1 cellular context compared by ENCODE assay signal in genomic region chr16:84952335-84953050, GRCh38.
TF ChIP-seq lines count a peak whose summit lies in the region.

No MANE protein-coding gene starts in this region.

TF ChIP-seq in K562, 482 proteins besides CTCF, POLR2A, EP300 and RAD21 (continued from another document and continues in another):
- 0 out of 2 replicates have a peak, but pooled peaks have one; percentile 12 for TF ChIP-seq ZNF609 (CRISPR knock-in tag; IDR thresholded peaks at IDR 0.05; ENCODE audit: borderline replicate concordance)
- TF ChIP-seq ARNT (IDR thresholded peaks at IDR 0.05) = peak in 1 of 2 experiments; percentile 77; a peak in 2 of 4 replicates
- TF ChIP-seq ZNF165 (CRISPR knock-in tag; IDR thresholded peaks at IDR 0.05; ENCODE audit: borderline replicate concordance) = 0 out of 2 replicates have a peak, but pooled peaks have one; percentile 8
- no peak for TF ChIP-seq PCBP2 (IDR thresholded peaks at IDR 0.05; ENCODE audit: low read depth, low read length, poor library complexity, severe bottlenecking)
- TF ChIP-seq JUND (IDR thresholded peaks at IDR 0.05; ENCODE audit: borderline replicate concordance, low read depth, low read length) = peak; percentile 78
- no peak; the same call in 1 of the 3 replicates for TF ChIP-seq JUND (tag; IDR thresholded peaks at IDR 0.05; ENCODE audit: borderline replicate concordance, low read depth, low read length)
- peak; percentile 92 for TF ChIP-seq SMARCC2 (IDR thresholded peaks at IDR 0.05; ENCODE audit: low read depth)
- no peak for TF ChIP-seq ZNF224 (CRISPR knock-in tag; IDR thresholded peaks at IDR 0.05)
- TF ChIP-seq SPI1 (IDR thresholded peaks at IDR 0.05; ENCODE audit: borderline replicate concordance, low read depth, low read length) = peak; percentile 9; the same call in 1 of the 2 replicates
- TF ChIP-seq, protein P1, sequence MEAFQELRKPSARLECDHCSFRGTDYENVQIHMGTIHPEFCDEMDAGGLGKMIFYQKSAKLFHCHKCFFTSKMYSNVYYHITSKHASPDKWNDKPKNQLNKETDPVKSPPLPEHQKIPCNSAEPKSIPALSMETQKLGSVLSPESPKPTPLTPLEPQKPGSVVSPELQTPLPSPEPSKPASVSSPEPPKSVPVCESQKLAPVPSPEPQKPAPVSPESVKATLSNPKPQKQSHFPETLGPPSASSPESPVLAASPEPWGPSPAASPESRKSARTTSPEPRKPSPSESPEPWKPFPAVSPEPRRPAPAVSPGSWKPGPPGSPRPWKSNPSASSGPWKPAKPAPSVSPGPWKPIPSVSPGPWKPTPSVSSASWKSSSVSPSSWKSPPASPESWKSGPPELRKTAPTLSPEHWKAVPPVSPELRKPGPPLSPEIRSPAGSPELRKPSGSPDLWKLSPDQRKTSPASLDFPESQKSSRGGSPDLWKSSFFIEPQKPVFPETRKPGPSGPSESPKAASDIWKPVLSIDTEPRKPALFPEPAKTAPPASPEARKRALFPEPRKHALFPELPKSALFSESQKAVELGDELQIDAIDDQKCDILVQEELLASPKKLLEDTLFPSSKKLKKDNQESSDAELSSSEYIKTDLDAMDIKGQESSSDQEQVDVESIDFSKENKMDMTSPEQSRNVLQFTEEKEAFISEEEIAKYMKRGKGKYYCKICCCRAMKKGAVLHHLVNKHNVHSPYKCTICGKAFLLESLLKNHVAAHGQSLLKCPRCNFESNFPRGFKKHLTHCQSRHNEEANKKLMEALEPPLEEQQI (IDR thresholded peaks at IDR 0.05) = no peak; the same call in 1 of the 2 replicates
- no peak for TF ChIP-seq MYBL2 (IDR thresholded peaks at IDR 0.05; ENCODE audit: low read depth)
- no peak for TF ChIP-seq MYBL2 (CRISPR knock-in tag; IDR thresholded peaks at IDR 0.05; ENCODE audit: borderline replicate concordance)
- peak; percentile 75 for TF ChIP-seq MTA3 (IDR thresholded peaks at IDR 0.05; ENCODE audit: borderline replicate concordance)
- TF ChIP-seq FOXJ2 (tag; IDR thresholded peaks at IDR 0.05) = no peak
- peak; percentile 99 for TF ChIP-seq NCOR1 (IDR thresholded peaks at IDR 0.05)
- peak; percentile 72; the same call in 1 of the 2 replicates for TF ChIP-seq GTF2E2 (tag; IDR thresholded peaks at IDR 0.05)
- no peak for TF ChIP-seq FIP1L1 (IDR thresholded peaks at IDR 0.05; ENCODE audit: low read depth, low read length, poor library complexity, severe bottlenecking)
- TF ChIP-seq HMGXB4 (CRISPR knock-in tag; IDR thresholded peaks at IDR 0.05) = 0 out of 2 replicates have a peak, but pooled peaks have one; percentile 46
- TF ChIP-seq CBX8 (IDR thresholded peaks at IDR 0.05; ENCODE audit: borderline replicate concordance, extremely low read depth, low read depth, low read length, poor library complexity, severe bottlenecking) = no peak
- peak; percentile 97 for TF ChIP-seq SOX6 (IDR thresholded peaks at IDR 0.05)
- no peak for TF ChIP-seq ZNF695 (CRISPR knock-in tag; IDR thresholded peaks at IDR 0.05)
- no peak for TF ChIP-seq E2F1 (CRISPR knock-in tag; IDR thresholded peaks at IDR 0.05)
- TF ChIP-seq MYNN (IDR thresholded peaks at IDR 0.05) = peak; percentile 58
- no peak for TF ChIP-seq MYNN (CRISPR knock-in tag; IDR thresholded peaks at IDR 0.05)
- TF ChIP-seq CXXC5 (CRISPR knock-in tag; IDR thresholded peaks at IDR 0.05) = peak; percentile 87
- TF ChIP-seq PML (IDR thresholded peaks at IDR 0.05; ENCODE audit: low read length) = peak; percentile 85
- TF ChIP-seq HIVEP1 (CRISPR knock-in tag; IDR thresholded peaks at IDR 0.05) = peak; percentile 68; the same call in 1 of the 2 replicates
- TF ChIP-seq ILK (tag; IDR thresholded peaks at IDR 0.05; ENCODE audit: borderline replicate concordance, low read depth) = no peak
- TF ChIP-seq TOE1 (IDR thresholded peaks at IDR 0.05; ENCODE audit: borderline replicate concordance) = no peak
- TF ChIP-seq TOE1 (CRISPR knock-in tag; IDR thresholded peaks at IDR 0.05; ENCODE audit: borderline replicate concordance, low read depth) = no peak
- TF ChIP-seq ZBTB7A (IDR thresholded peaks at IDR 0.05; ENCODE audit: borderline replicate concordance, control insufficient read depth, low read depth, low read length) = peak; percentile 83; the same call in 1 of the 2 replicates
- TF ChIP-seq PHB2 (IDR thresholded peaks at IDR 0.05; ENCODE audit: low read depth) = peak; percentile 90
- TF ChIP-seq CBFA2T3 (IDR thresholded peaks at IDR 0.05) = peak; percentile 99
- no peak; the same call in 1 of the 2 replicates for TF ChIP-seq NFATC3 (IDR thresholded peaks at IDR 0.05)
- TF ChIP-seq PCBP1 (IDR thresholded peaks at IDR 0.05; ENCODE audit: low read depth, low read length, poor library complexity, severe bottlenecking) = no peak
- TF ChIP-seq, protein P2, sequence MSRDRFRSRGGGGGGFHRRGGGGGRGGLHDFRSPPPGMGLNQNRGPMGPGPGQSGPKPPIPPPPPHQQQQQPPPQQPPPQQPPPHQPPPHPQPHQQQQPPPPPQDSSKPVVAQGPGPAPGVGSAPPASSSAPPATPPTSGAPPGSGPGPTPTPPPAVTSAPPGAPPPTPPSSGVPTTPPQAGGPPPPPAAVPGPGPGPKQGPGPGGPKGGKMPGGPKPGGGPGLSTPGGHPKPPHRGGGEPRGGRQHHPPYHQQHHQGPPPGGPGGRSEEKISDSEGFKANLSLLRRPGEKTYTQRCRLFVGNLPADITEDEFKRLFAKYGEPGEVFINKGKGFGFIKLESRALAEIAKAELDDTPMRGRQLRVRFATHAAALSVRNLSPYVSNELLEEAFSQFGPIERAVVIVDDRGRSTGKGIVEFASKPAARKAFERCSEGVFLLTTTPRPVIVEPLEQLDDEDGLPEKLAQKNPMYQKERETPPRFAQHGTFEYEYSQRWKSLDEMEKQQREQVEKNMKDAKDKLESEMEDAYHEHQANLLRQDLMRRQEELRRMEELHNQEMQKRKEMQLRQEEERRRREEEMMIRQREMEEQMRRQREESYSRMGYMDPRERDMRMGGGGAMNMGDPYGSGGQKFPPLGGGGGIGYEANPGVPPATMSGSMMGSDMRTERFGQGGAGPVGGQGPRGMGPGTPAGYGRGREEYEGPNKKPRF (IDR thresholded peaks at IDR 0.05; ENCODE audit: low read depth, low read length) = no peak
- no peak for TF ChIP-seq ZNF354B (CRISPR knock-in tag; IDR thresholded peaks at IDR 0.05)
- peak; percentile 95 to 98; a peak in 3 of 4 replicates for TF ChIP-seq RCOR1 (IDR thresholded peaks at IDR 0.05; ENCODE audit: borderline replicate concordance in 1 of 2, low read depth in 2 of 2, low read length in 2 of 2)
- TF ChIP-seq, protein P3, sequence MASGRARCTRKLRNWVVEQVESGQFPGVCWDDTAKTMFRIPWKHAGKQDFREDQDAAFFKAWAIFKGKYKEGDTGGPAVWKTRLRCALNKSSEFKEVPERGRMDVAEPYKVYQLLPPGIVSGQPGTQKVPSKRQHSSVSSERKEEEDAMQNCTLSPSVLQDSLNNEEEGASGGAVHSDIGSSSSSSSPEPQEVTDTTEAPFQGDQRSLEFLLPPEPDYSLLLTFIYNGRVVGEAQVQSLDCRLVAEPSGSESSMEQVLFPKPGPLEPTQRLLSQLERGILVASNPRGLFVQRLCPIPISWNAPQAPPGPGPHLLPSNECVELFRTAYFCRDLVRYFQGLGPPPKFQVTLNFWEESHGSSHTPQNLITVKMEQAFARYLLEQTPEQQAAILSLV (tag; IDR thresholded peaks at IDR 0.05) = no peak
- peak in 1 of 2 experiments; percentile 84; a peak in 2 of 4 replicates for TF ChIP-seq MLLT1 (IDR thresholded peaks at IDR 0.05)
- TF ChIP-seq AFF4 (CRISPR knock-in tag; IDR thresholded peaks at IDR 0.05) = peak; percentile 63; the same call in 1 of the 2 replicates
- no peak for TF ChIP-seq ZNF146 (CRISPR knock-in tag; IDR thresholded peaks at IDR 0.05; ENCODE audit: unreplicated experiment)
- peak; percentile 98 for TF ChIP-seq GATA2 (CRISPR knock-in tag; IDR thresholded peaks at IDR 0.05)
